ENCODE assay signal across 8 cellular contexts in the genomic region with DNA sequence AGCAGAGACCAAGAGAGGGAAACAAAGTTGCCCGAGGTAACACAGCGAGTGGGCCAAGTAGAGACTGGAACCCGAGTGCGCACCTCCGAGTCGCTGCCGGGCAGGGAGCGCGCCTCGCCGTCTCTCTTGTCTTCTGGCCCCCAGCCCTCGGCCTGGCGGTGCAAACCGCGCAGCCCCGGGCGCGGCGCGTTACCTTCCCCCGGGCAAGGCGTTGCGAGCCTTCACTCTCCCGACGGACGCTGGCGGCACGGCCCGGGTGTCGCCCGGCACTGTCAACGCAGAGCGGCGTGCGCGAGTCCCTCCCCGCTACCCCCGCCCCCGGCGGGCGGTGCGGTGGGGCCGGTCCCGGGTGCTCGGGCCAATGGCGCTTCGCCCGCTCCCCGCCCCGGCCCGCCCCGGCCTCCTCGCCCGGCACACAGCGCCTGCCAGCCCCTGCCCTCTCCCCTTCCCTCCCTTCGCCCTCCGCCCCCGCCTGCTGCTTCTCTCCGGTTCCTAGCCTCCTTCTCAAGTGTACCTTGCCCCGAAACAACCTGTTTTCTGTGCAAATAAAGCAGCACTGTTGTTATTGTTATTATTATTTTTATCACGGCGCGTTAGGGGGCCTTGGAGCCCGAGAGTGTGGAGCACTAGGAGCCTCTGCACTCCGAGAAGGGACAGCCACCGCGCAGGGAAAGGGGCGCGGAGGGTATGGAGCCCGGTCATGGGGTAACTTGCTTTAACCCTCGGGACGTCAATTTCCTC. TPM values are rescaled to one million over a fixed set of nuclear protein-coding genes. Genes with fewer than 3 reads are reported as not detected.
A peak's percentile ranks its signal among the peaks of the same experiment; 100 is the strongest.
DNase-seq lines count a peak whose midpoint lies in the region; ATAC-seq and TF ChIP-seq lines count a peak whose summit lies in the region.

TSS of gene SYTL2 (minus strand) at position 271 of the 741 bp plus-strand sequence. CDS start 53,416 bp downstream, outside the sequence.

- H3K36me3 ChIP-seq in ectodermal cell (ENCODE audit: control insufficient read depth, insufficient read depth, low read length) = no peaks in the 10 kb centered on the region

- peaks cover 39% of the 10 kb centered on the region for H3K4me1 Mint-ChIP-seq in activated CD8-positive, alpha-beta T cell treated with anti-CD3 and anti-CD28 coated beads, Interleukin-2, amount 10 ng/mL, durations not matched to agents 7 days and 5 days (ENCODE audit: low read depth)

- no peaks in the 10 kb centered on the region for H3K4me1 ChIP-seq in ectodermal cell (ENCODE audit: control insufficient read depth, insufficient read depth, low read length)

- H3K27me3 Mint-ChIP-seq in activated CD8-positive, alpha-beta T cell treated with anti-CD3 and anti-CD28 coated beads, Interleukin-2, amount 10 ng/mL, durations not matched to agents 7 days and 5 days (ENCODE audit: low read depth) = peaks cover 20% of the 10 kb centered on the region

- peaks cover 43% of the 10 kb centered on the region for H3K27me3 ChIP-seq in ectodermal cell (ENCODE audit: control insufficient read depth, insufficient read depth, low read length, poor library complexity, severe bottlenecking)

- TF ChIP-seq CTCF in 22Rv1 (IDR thresholded peaks at IDR 0.05) = peak; percentile 35

- no peaks in the 10 kb centered on the region for H3K9me3 Mint-ChIP-seq in activated CD8-positive, alpha-beta T cell treated with anti-CD3 and anti-CD28 coated beads, Interleukin-2, amount 10 ng/mL, durations not matched to agents 7 days and 5 days (ENCODE audit: insufficient read depth)

- H3K4me3 Mint-ChIP-seq in activated CD8-positive, alpha-beta T cell treated with anti-CD3 and anti-CD28 coated beads, Interleukin-2, amount 10 ng/mL, durations not matched to agents 7 days and 5 days = peak within 1 kb of the TSS; percentile 87

- CTCF ChIA-PET in activated CD8-positive, alpha-beta T cell treated with anti-CD3 and anti-CD28 coated beads, Interleukin-2, amount 10 ng/mL, durations not matched to agents 7 days and 5 days (lab: Charles Lee) = interaction anchor here (1.1 to 3.3 kb wide), 7 partner anchors 10 to 148 kb away, joined by 3 to 19 read pairs (median 4); no protein-coding TSS in a partner anchor

- H3K36me3 Mint-ChIP-seq in activated CD8-positive, alpha-beta T cell treated with anti-CD3 and anti-CD28 coated beads, Interleukin-2, amount 10 ng/mL, durations not matched to agents 7 days and 5 days (ENCODE audit: low read depth) = no peaks in the 10 kb centered on the region

- ATAC-seq in GM18517 (IDR thresholded peaks at IDR 0.05; ENCODE audit: unreplicated experiment) (peak; percentile 60), HG02981 (IDR thresholded peaks at IDR 0.05; ENCODE audit: unreplicated experiment) (peak; percentile 81)
- ATAC-seq in activated CD8-positive, alpha-beta T cell treated with anti-CD3 and anti-CD28 coated beads, Interleukin-2, amount 10 ng/mL, durations not matched to agents 7 days and 5 days = peak; percentile 97

- DNase-seq in NCI-H345 (lab: John Stamatoyannopoulos, UW) (peak; percentile 72), medulla oblongata (ENCODE audit: extremely low spot score) (peak; percentile 81)
- DNase-seq in activated CD8-positive, alpha-beta T cell treated with anti-CD3 and anti-CD28 coated beads, Interleukin-2, amount 10 ng/mL, durations not matched to agents 7 days and 5 days = peak; percentile 77
- DNase-seq in stimulated activated CD4-positive, alpha-beta T cell treated with anti-CD3 and anti-CD28 coated beads, TNF-alpha, amount 100 ng/mL, for 24 hours (ENCODE audit: low read depth in 3 of 3) = peak; percentile 42 to 75 (median 60)

- POLR2A ChIA-PET in activated CD8-positive, alpha-beta T cell treated with anti-CD3 and anti-CD28 coated beads, Interleukin-2, amount 10 ng/mL, durations not matched to agents 7 days and 5 days (lab: Charles Lee) = interaction anchor here (0.9 to 2.9 kb wide), 5 partner anchors 13 to 163 kb away, joined by 3 to 12 read pairs (median 3); partner anchors contain the start of gene TMEM126A

- H3K27ac Mint-ChIP-seq in activated CD8-positive, alpha-beta T cell treated with anti-CD3 and anti-CD28 coated beads, Interleukin-2, amount 10 ng/mL, durations not matched to agents 7 days and 5 days = peak within 1 kb of the TSS; percentile 78

- WGBS in ectodermal cell, 2 experiments = 0% methylated on average over 71 to 72 of the region's 72 CpGs

- H3K27ac ChIP-seq in 22Rv1 (peak within 1 kb of the TSS; percentile 88), ectodermal cell (ENCODE audit: insufficient read depth, low read depth, low read length, poor library complexity, severe bottlenecking) (no peak within 1 kb of the TSS)

- H3K9me3 ChIP-seq in ectodermal cell (ENCODE audit: control insufficient read depth, low read length) = no peaks in the 10 kb centered on the region

- H3K4me3 ChIP-seq in ectodermal cell (ENCODE audit: insufficient read depth, low read depth, low read length) = peak within 1 kb of the TSS; percentile 26

RNA-seq across cellular contexts. Expression of gene SYTL2, which starts in this region (rescaled TPM):
- 10 to 100 TPM; 29.3 to 31.2 TPM for total RNA-seq in activated CD8-positive, alpha-beta T cell treated with anti-CD3 and anti-CD28 coated beads, Interleukin-2, amount 10 ng/mL, durations not matched to agents 7 days and 5 days
- 18.6 TPM for polyA plus RNA-seq in ectodermal cell (2013, experiment 1 of 4)
- 19.5 TPM for polyA plus RNA-seq in ectodermal cell (2013, experiment 2 of 4)
- 19.3 TPM for polyA plus RNA-seq in ectodermal cell (2013, experiment 3 of 4)
- 26.9 TPM for polyA plus RNA-seq in ectodermal cell (2013, experiment 4 of 4)
